In the genomic region with DNA sequence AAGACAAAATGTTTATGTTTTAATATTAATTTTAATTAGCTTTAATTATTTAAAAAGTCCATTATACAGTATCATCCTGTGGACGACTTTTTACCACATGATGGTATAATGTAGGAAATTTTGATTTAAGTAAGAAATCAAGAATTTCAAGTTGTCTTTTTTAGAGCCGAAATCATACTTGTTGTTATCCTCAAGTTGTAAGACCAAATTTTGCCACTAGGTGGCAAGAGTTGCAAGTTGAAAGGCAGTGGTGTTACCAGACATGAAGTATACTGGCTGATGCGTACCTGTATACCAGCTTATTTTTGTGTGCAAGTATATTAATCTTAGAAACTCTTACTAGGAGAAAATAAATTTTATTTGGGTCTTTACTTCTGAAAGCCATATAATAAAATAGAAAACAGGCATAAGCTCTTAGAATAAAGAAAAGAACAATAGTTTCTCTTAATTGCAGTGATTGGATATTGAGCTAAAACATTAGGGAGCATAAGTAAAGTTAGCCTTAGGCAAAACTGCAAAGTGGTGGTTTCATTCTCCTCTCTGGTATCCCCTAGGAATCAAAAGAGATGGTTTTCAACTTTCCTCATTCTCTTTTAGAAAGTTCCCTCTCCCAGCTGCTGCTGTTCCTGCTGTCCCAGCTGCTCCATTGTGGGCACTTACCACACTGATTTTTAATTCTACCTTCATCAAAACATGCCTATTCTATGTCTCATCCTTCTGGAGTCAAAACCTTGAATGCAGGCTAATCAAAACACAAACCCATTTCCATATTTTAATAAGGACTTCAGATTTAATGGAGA, we compare ENCODE assay signal across 1 cellular context.
TF ChIP-seq lines count a peak whose summit lies in the region.

No MANE protein-coding gene starts in this region.

TF ChIP-seq in endothelial cell of umbilical vein, 7 proteins besides CTCF, POLR2A, EP300 and RAD21 (continued from another document):
- TF ChIP-seq FOS (IDR thresholded peaks at IDR 0.05; ENCODE audit: borderline replicate concordance, insufficient read depth, low read length) (no peak), JUN (IDR thresholded peaks at IDR 0.05; ENCODE audit: borderline replicate concordance, insufficient read depth, insufficient read length, low read depth) (no peak), POLR2AphosphoS5 (IDR thresholded peaks at IDR 0.05; ENCODE audit: insufficient read depth, low read depth, low read length) (no peak)
- TF ChIP-seq, protein P1, sequence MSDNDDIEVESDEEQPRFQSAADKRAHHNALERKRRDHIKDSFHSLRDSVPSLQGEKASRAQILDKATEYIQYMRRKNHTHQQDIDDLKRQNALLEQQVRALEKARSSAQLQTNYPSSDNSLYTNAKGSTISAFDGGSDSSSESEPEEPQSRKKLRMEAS (IDR thresholded peaks at IDR 0.05; ENCODE audit: insufficient read depth, insufficient read length), result no peak
